ENCODE assay signal across 8 cellular contexts in genomic region chr4:185210102-185210981, GRCh38. TPM values are rescaled to one million over a fixed set of nuclear protein-coding genes. Genes with fewer than 3 reads are reported as not detected.
A peak's percentile ranks its signal among the peaks of the same experiment; 100 is the strongest.
DNase-seq lines count a peak whose midpoint lies in the region; ATAC-seq and TF ChIP-seq lines count a peak whose summit lies in the region.

No MANE protein-coding gene starts in this region.

- H3K27me3 ChIP-seq in CD4-positive, alpha-beta T cell (ENCODE audit: control insufficient read depth, insufficient read depth, low read length): no peaks in the 10 kb centered on the region

- peaks cover 39% of the 10 kb centered on the region for H3K4me1 Mint-ChIP-seq in CD4-positive, alpha-beta T cell (ENCODE audit: low read depth)
- H3K4me1 Mint-ChIP-seq in WTC11: peaks cover 44% of the 10 kb centered on the region

- POLR2A ChIA-PET in CD4-positive, alpha-beta T cell (lab: Charles Lee): interaction anchor here (0.6 to 2.8 kb wide), 8 partner anchors 10 to 215 kb away, joined by 3 to 22 read pairs (median 3); partner anchors contain the start of genes ANKRD37, LRP2BP and UFSP2
- POLR2A ChIA-PET in WTC11 (lab: Charles Lee): no interaction called here

- intact Hi-C loops in CD4-positive, alpha-beta T cell (cut with DNase I, micrococcal nuclease): loop anchor here in 1 of 2 experiments (5.0 kb wide), 1 partner anchor 733 kb away; no protein-coding TSS in a partner anchor

- peaks cover 14% of the 10 kb centered on the region for H3K36me3 Mint-ChIP-seq in CD4-positive, alpha-beta T cell (ENCODE audit: low read depth)
- no peaks in the 10 kb centered on the region for H3K36me3 Mint-ChIP-seq in WTC11

- peak overlapping the region; percentile 80 for H3K27ac Mint-ChIP-seq in CD4-positive, alpha-beta T cell
- peak overlapping the region; percentile 82 for H3K27ac Mint-ChIP-seq in WTC11

- peak; percentile 41 for ATAC-seq in CD4-positive, alpha-beta T cell (ENCODE audit: poor library complexity)
- peak; percentile 10 for ATAC-seq in GM19452 (IDR thresholded peaks at IDR 0.05; ENCODE audit: unreplicated experiment)
- peak; percentile 2 for ATAC-seq in HG03571 (IDR thresholded peaks at IDR 0.05; ENCODE audit: unreplicated experiment)
- peak; percentile 29 for ATAC-seq in WTC11

- peak overlapping the region; percentile 89 for H3K4me3 ChIP-seq in choroid plexus epithelial cell (ENCODE audit: low read depth, low read length)

- H3K27me3 Mint-ChIP-seq in CD4-positive, alpha-beta T cell: no peaks in the 10 kb centered on the region
- peaks cover 45% of the 10 kb centered on the region for H3K27me3 Mint-ChIP-seq in WTC11 (ENCODE audit: low read depth)

- H3K9me3 ChIP-seq in CD4-positive, alpha-beta T cell (ENCODE audit: control insufficient read depth, low read length): no peaks in the 10 kb centered on the region

- no peaks in the 10 kb centered on the region for H3K9me3 Mint-ChIP-seq in CD4-positive, alpha-beta T cell
- no peaks in the 10 kb centered on the region for H3K9me3 Mint-ChIP-seq in WTC11

- peak in 9 of 10 experiments; percentile 10 to 54 (median 33) for DNase-seq in CD4-positive, alpha-beta T cell
- peak; percentile 59 for DNase-seq in WTC11 (ENCODE audit: low spot score)
- DNase-seq in choroid plexus epithelial cell (ENCODE audit: low read depth): peak; percentile 65
- peak; percentile 41 for DNase-seq in kidney glomerular epithelial cell (lab: John Stamatoyannopoulos, UW)
- peak; percentile 59 for DNase-seq in stimulated activated CD4-positive, alpha-beta T cell treated with anti-CD3 and anti-CD28 coated beads, Interleukin-15, amount 100 ng/mL, for 24 hours
- DNase-seq in NCI-H1694 (lab: John Stamatoyannopoulos, UW): no peak

- TF ChIP-seq CTCF in CD4-positive, alpha-beta T cell (IDR thresholded peaks at IDR 0.05): no peak
- no peak for TF ChIP-seq CTCF in WTC11 (IDR thresholded peaks at IDR 0.05)
- TF ChIP-seq CTCF in choroid plexus epithelial cell (conservative IDR thresholded peaks at IDR 0.05; ENCODE audit: low read depth, low read length): no peak

- H3K27ac ChIP-seq in CD4-positive, alpha-beta T cell (ENCODE audit: low read depth, low read length): no peak overlapping the region

- CTCF ChIA-PET in CD4-positive, alpha-beta T cell (lab: Charles Lee): interaction anchor here (2.6 kb wide), 1 partner anchor 26 kb away, joined by 9 read pairs; no protein-coding TSS in a partner anchor
- CTCF ChIA-PET in WTC11 (lab: Charles Lee): interaction anchor here (1.4 kb wide), 1 partner anchor 27 kb away, joined by 11 read pairs; no protein-coding TSS in a partner anchor

- H3K4me3 Mint-ChIP-seq in CD4-positive, alpha-beta T cell: peak overlapping the region; percentile 90
- H3K4me3 Mint-ChIP-seq in WTC11: peak overlapping the region; percentile 92

TF ChIP-seq in WTC11, 78 proteins besides CTCF, POLR2A, EP300 and RAD21:
- TF ChIP-seq HMGXB4 (CRISPR knock-in tag; IDR thresholded peaks at IDR 0.05): peak; percentile 47; the same call in 1 of the 2 replicates
- no peak for TF ChIP-seq TEAD4 (CRISPR knock-in tag; IDR thresholded peaks at IDR 0.05)
- peak; percentile 54; the same call in 1 of the 2 replicates for TF ChIP-seq ZNF423 (CRISPR knock-in tag; IDR thresholded peaks at IDR 0.05)

RNA-seq across cellular contexts. Expression of gene SNX25, which starts 0.9 kb away (rescaled TPM):
- total RNA-seq in CD4-positive, alpha-beta T cell: 1 to 10 TPM; 7.9 to 9.1 TPM
- 16.9 to 20.9 TPM (median 19.1 TPM) in 3 replicates for total RNA-seq in WTC11 (2021)

RNA-seq across cellular contexts. Expression of gene CFAP97, which starts 6.5 kb away (rescaled TPM):
- total RNA-seq in CD4-positive, alpha-beta T cell: 10 to 100 TPM; 24.5 to 26.6 TPM
- total RNA-seq in WTC11 (2021): 35.2 to 40.3 TPM (median 36.1 TPM) in 3 replicates
